8 cellular contexts compared by ENCODE assay signal in the genomic region with DNA sequence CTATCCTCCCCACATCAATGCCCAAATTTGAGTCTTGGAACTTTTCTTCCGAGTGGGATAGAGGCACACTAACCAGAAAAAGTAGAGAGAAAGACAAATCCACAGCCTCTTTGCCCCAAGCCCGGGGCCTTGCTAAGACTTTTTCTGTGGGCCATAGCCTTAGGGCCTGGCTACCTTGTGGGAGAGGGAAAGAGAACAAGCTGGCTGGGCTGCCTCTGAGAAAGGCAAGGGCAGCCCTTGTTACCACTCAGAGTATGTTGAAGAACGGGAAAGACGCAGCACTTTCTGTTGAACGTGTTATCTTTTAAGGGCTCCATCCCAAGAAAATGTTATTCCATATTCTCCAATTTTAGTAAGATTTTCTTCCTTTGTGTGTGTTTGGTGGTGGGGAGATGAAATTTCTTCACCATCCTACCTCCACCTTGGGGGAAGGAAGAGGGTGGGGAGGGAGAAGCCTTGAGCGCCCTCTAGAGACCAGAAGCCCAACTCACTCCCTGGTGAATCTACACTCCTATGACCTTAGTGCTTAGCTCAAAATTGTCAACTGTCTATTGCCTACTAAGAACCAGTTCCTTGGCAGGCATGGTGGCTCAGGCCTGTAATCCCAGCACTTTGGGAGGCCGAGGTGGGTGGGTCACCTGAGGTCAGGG. TPM values are rescaled to one million over a fixed set of nuclear protein-coding genes. Genes with fewer than 3 reads are reported as not detected.
DNase-seq lines count a peak whose midpoint lies in the region; ATAC-seq, FAIRE-seq and TF ChIP-seq lines count a peak whose summit lies in the region.

No MANE protein-coding gene starts in this region.

- no peak overlapping the region for H3K4me3 ChIP-seq in AG10803 (ENCODE audit: low read length)
- H3K4me3 ChIP-seq in PC-3 (ENCODE audit: low read length): no peak overlapping the region
- H3K4me3 ChIP-seq in mucosa of descending colon: no peak overlapping the region
- no peak overlapping the region for H3K4me3 ChIP-seq in prostate gland

- no peak for TF ChIP-seq POLR2A in GM12891 (IDR thresholded peaks at IDR 0.05; ENCODE audit: low read depth, low read length)
- TF ChIP-seq POLR2A in prostate gland (IDR thresholded peaks at IDR 0.05): no peak

- no peaks in the 10 kb centered on the region for H3K9me2 ChIP-seq in PC-3 (replicated peaks; ENCODE audit: low read length)

- H3K9me3 ChIP-seq in PC-3 (ENCODE audit: low read length) (no peaks in the 10 kb centered on the region), mucosa of descending colon (no peaks in the 10 kb centered on the region), prostate gland (no peaks in the 10 kb centered on the region)

- no peak overlapping the region for H3K4me2 ChIP-seq in PC-3 (ENCODE audit: low read length)

- DNase-seq in AG10803 (ENCODE audit: low read depth) (peak; percentile 32), GM12891 (ENCODE audit: insufficient read length, low spot score) (peak; percentile 30), PC-3 (peak; percentile 59), amniotic epithelial cell (ENCODE audit: low read depth) (peak; percentile 41), mucosa of descending colon (peak in 2 of 3 donors; percentile 42 to 60), dedifferentiated amniotic fluid mesenchymal stem cell (ENCODE audit: extremely low spot score) (no peak), prostate gland (ENCODE audit: low spot score) (no peak)

- H3F3A ChIP-seq in PC-3 (ENCODE audit: low read length, unreplicated experiment): no peaks in the 10 kb centered on the region

- intact Hi-C loops in PC-3 (cut with micrococcal nuclease) (no loop called here), mucosa of descending colon (cut with DNase I, micrococcal nuclease) (no loop called here), prostate gland (cut with DNase I) (no loop called here)

- 74% methylated on average over 7 of the region's 7 CpGs for WGBS in prostate gland

- no peak overlapping the region for H2AFZ ChIP-seq in PC-3 (ENCODE audit: low read length)

- H3K9ac ChIP-seq in PC-3 (ENCODE audit: low read length): no peak overlapping the region

- peaks cover 11% of the 10 kb centered on the region for H3K4me1 ChIP-seq in PC-3 (ENCODE audit: insufficient read depth, low read length)
- H3K4me1 ChIP-seq in mucosa of descending colon (ENCODE audit: low read depth): peaks cover 11% of the 10 kb centered on the region
- no peaks in the 10 kb centered on the region for H3K4me1 ChIP-seq in prostate gland (replicated peaks)

- 0 out of 2 replicates have a peak, but pooled peaks cover 4% of the 10 kb centered on the region for H4K20me1 ChIP-seq in PC-3 (ENCODE audit: low read length)

- H3K36me3 ChIP-seq in PC-3 (ENCODE audit: low read depth, low read length) (peaks cover 19% of the 10 kb centered on the region; the same call in 1 of the 2 replicates), mucosa of descending colon (ENCODE audit: low read depth) (no peaks in the 10 kb centered on the region), prostate gland (no peaks in the 10 kb centered on the region)

- H3K27me3 ChIP-seq in PC-3 (ENCODE audit: low read length) (no peaks in the 10 kb centered on the region), prostate gland (replicated peaks; ENCODE audit: insufficient read depth) (no peaks in the 10 kb centered on the region)

- no TSS peak for BruUV-seq in PC-3 (replicated peaks; lab: Mats Ljungman, UMichigan)

- no peak overlapping the region for H3K27ac ChIP-seq in PC-3 (ENCODE audit: low read length)
- no peak overlapping the region for H3K27ac ChIP-seq in prostate gland

- ATAC-seq in PC-3: no peak
- no peak for ATAC-seq in mucosa of descending colon
- ATAC-seq in HG02571 (IDR thresholded peaks at IDR 0.05; ENCODE audit: unreplicated experiment): no peak

- POLR2A ChIA-PET in PC-3 (lab: Charles Lee; ENCODE audit: unreplicated experiment): no interaction called here

- H3K79me2 ChIP-seq in PC-3 (ENCODE audit: low read length): peaks cover 34% of the 10 kb centered on the region

- TF ChIP-seq CTCF in AG10803 (conservative IDR thresholded peaks at IDR 0.05; ENCODE audit: low read length) (peak; percentile 66), PC-3 (conservative IDR thresholded peaks at IDR 0.05; ENCODE audit: low read depth, low read length) (peak; percentile 63), mucosa of descending colon (IDR thresholded peaks at IDR 0.05) (no peak), prostate gland (IDR thresholded peaks at IDR 0.05) (no peak)

- CTCF ChIA-PET in PC-3 (lab: Charles Lee): interaction anchor here (0.6 to 1.0 kb wide), 2 partner anchors 10 to 12 kb away, joined by 3 to 7 read pairs; no protein-coding TSS in a partner anchor

- FAIRE-seq in GM12891 (lab: Jason Lieb, UNC): no peak

TF ChIP-seq in GM12891, 5 proteins besides CTCF, POLR2A, EP300 and RAD21:
- TF ChIP-seq POLR2AphosphoS5 (IDR thresholded peaks at IDR 0.05; ENCODE audit: low read depth, low read length): no peak
- no peak for TF ChIP-seq PAX5 (IDR thresholded peaks at IDR 0.05; ENCODE audit: insufficient read depth, low read length, severe bottlenecking)
- TF ChIP-seq TAF1 (IDR thresholded peaks at IDR 0.05; ENCODE audit: low read depth, low read length): no peak
- no peak for TF ChIP-seq POU2F2 (IDR thresholded peaks at IDR 0.05; ENCODE audit: low read depth, low read length)
- TF ChIP-seq SPI1 (IDR thresholded peaks at IDR 0.05; ENCODE audit: low read depth, low read length): no peak

RNA-seq across cellular contexts. Expression of gene NRF1, which starts 3.9 kb away (rescaled TPM):
- 7.3 TPM for polyA plus RNA-seq in GM12891 (2012; ENCODE audit: low read depth, missing spikeins)
- 13.6 and 21.1 TPM in 2 replicates for total RNA-seq in PC-3 (2014; rRNA removed)
- total RNA-seq in mucosa of descending colon: 10 to 100 TPM; 13.3 to 21.8 (median 17.4) TPM
- total RNA-seq in prostate gland: 10 to 100 TPM; 22.3 to 27.0 TPM

Comparison
In these comparisons a context has a peak if more than half of its experiments do, and no peak if none do; other contexts are left out.
1. DNase-seq: peak in AG10803 (single experiment), GM12891 (single experiment), PC-3 (single experiment), amniotic epithelial cell (single experiment) and mucosa of descending colon (2 of 3); none in dedifferentiated amniotic fluid mesenchymal stem cell (single experiment) and prostate gland (single experiment).
2. CTCF ChIP-seq: peak in AG10803 (single experiment) and PC-3 (single experiment); none in mucosa of descending colon (single experiment) and prostate gland (0 of 4).